Comparison of ENCODE assay signal across 17 cellular contexts in the genomic region with DNA sequence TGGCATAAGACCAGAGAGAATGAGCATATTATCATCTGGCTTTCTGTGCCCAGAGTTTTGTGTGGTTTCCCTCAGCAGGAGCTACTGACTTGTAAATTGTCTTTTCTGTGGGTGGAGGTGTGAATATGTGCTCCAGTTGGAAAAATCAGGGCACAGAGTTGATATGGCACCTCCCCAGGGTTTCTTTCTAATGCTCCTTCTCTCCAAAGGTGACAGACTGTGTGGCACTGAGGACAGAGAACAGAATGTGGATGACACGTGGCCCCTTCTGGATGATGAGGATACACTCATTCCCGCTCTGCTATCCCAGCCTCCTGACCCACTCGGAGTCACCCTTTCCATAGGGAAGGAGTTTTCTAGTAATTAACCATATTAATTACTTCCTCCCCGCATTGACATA.
"Had no signal": no experiment of that assay in that cellular context is flagged by ENCODE, and none has a peak within 500 bp of the region (broad histone marks: within the 10 kb centered on the region; RNA-seq: fewer than 3 reads in every experiment).

No MANE protein-coding gene starts in this region.

- H3K4me3 ChIP-seq: coronary artery, dorsolateral prefrontal cortex, esophagus muscularis mucosa, heart right ventricle, left lung, lower lobe of right lung had no signal

- DNase-seq: dermis blood vessel endothelial cell; dorsolateral prefrontal cortex; effector CD4-positive, alpha-beta T cell; effector memory CD4-positive, alpha-beta T cell; foreskin keratinocyte; glutamatergic neuron; head of caudate nucleus; heart right ventricle; hippocampal formation; left cardiac atrium; left lung; lower lobe of right lung; mesenchymal stem cell; midbrain; naive thymus-derived CD4-positive, alpha-beta T cell had no signal

- H3K36me3 ChIP-seq: esophagus muscularis mucosa, heart right ventricle, left lung, lower lobe of right lung had no signal

- ATAC-seq: foreskin keratinocyte; left lung; lower lobe of right lung; naive thymus-derived CD4-positive, alpha-beta T cell had no signal

- H3K27ac ChIP-seq: dorsolateral prefrontal cortex, foreskin keratinocyte, left lung, lower lobe of right lung had no signal

- H3K9me3 ChIP-seq: esophagus muscularis mucosa, heart right ventricle, left lung, lower lobe of right lung had no signal

- H3K27me3 ChIP-seq: esophagus muscularis mucosa, foreskin keratinocyte, heart right ventricle, left lung had no signal

- H3K4me1 ChIP-seq: foreskin keratinocyte, left lung had no signal
